ENCODE assay signal across 1 cellular context in genomic region chr2:42959148-42959992, GRCh38.
TF ChIP-seq lines count a peak whose summit lies in the region.

No MANE protein-coding gene starts in this region.

TF ChIP-seq in HepG2, 621 proteins besides CTCF, POLR2A, EP300 and RAD21 (continued from another document and continues in another):
- TF ChIP-seq NCOA1 (CRISPR knock-in tag; IDR thresholded peaks at IDR 0.05) (peak; percentile 80; the same call in 1 of the 2 replicates), ZNF101 (CRISPR knock-in tag; IDR thresholded peaks at IDR 0.05; ENCODE audit: borderline replicate concordance, low read depth) (0 out of 2 replicates have a peak, but pooled peaks have one; percentile 47), KLF12 (CRISPR knock-in tag; IDR thresholded peaks at IDR 0.05; ENCODE audit: borderline replicate concordance) (no peak), SALL1 (CRISPR knock-in tag; IDR thresholded peaks at IDR 0.05) (peak; percentile 73), RXRA (CRISPR knock-in tag; IDR thresholded peaks at IDR 0.05) (peak; percentile 47; the same call in 1 of the 2 replicates), POGK (CRISPR knock-in tag; conservative IDR thresholded peaks at IDR 0.05) (0 out of 2 replicates have a peak, but pooled peaks have one; percentile 24), KAT8 (CRISPR knock-in tag; IDR thresholded peaks at IDR 0.05) (peak; percentile 31; the same call in 1 of the 2 replicates), XBP1 (CRISPR knock-in tag; IDR thresholded peaks at IDR 0.05) (no peak), ZNF556 (CRISPR knock-in tag; IDR thresholded peaks at IDR 0.05; ENCODE audit: borderline replicate concordance) (no peak; the same call in 1 of the 2 replicates), MIER3 (CRISPR knock-in tag; IDR thresholded peaks at IDR 0.05; ENCODE audit: borderline replicate concordance) (peak; percentile 59; the same call in 1 of the 2 replicates), ZNF331 (CRISPR knock-in tag; IDR thresholded peaks at IDR 0.05) (peak; percentile 73), HDAC2 (CRISPR knock-in tag; IDR thresholded peaks at IDR 0.05) (peak; percentile 74), DMAP1 (CRISPR knock-in tag; IDR thresholded peaks at IDR 0.05) (0 out of 2 replicates have a peak, but pooled peaks have one; percentile 33), RXRB (CRISPR knock-in tag; IDR thresholded peaks at IDR 0.05; ENCODE audit: borderline replicate concordance) (0 out of 2 replicates have a peak, but pooled peaks have one; percentile 53), TFAP4 (IDR thresholded peaks at IDR 0.05; ENCODE audit: borderline replicate concordance, low read depth) (peak; percentile 43; the same call in 1 of the 2 replicates), TBX2 (CRISPR knock-in tag; IDR thresholded peaks at IDR 0.05; ENCODE audit: borderline replicate concordance) (peak; percentile 70), ZNF253 (CRISPR knock-in tag; IDR thresholded peaks at IDR 0.05; ENCODE audit: borderline replicate concordance) (no peak), DNMT3B (CRISPR knock-in tag; conservative IDR thresholded peaks at IDR 0.05) (no peak), CENPX (CRISPR knock-in tag; IDR thresholded peaks at IDR 0.05) (no peak), ARHGAP35 (CRISPR knock-in tag; IDR thresholded peaks at IDR 0.05; ENCODE audit: borderline replicate concordance) (no peak), CREBL2 (CRISPR knock-in tag; IDR thresholded peaks at IDR 0.05; ENCODE audit: borderline replicate concordance) (0 out of 2 replicates have a peak, but pooled peaks have one; percentile 33), ZBTB34 (CRISPR knock-in tag; IDR thresholded peaks at IDR 0.05) (peak; percentile 44), KDM4B (CRISPR knock-in tag; IDR thresholded peaks at IDR 0.05) (no peak), ZNF547 (CRISPR knock-in tag; IDR thresholded peaks at IDR 0.05) (no peak), ZNF746 (CRISPR knock-in tag; IDR thresholded peaks at IDR 0.05) (peak; percentile 48; the same call in 1 of the 2 replicates), MAX (IDR thresholded peaks at IDR 0.05) (peak; percentile 40; the same call in 1 of the 2 replicates), ZNF652 (CRISPR knock-in tag; IDR thresholded peaks at IDR 0.05; ENCODE audit: borderline replicate concordance, low read depth) (no peak), ZSCAN30 (CRISPR knock-in tag; IDR thresholded peaks at IDR 0.05) (0 out of 2 replicates have a peak, but pooled peaks have one; percentile 59), ETV5 (CRISPR knock-in tag; IDR thresholded peaks at IDR 0.05; ENCODE audit: borderline replicate concordance) (peak; percentile 24; the same call in 1 of the 2 replicates), ZNF350 (CRISPR knock-in tag; IDR thresholded peaks at IDR 0.05; ENCODE audit: borderline replicate concordance, low read depth) (peak; percentile 23; the same call in 1 of the 2 replicates), KMT2A (CRISPR knock-in tag; IDR thresholded peaks at IDR 0.05) (peak; percentile 65; the same call in 1 of the 2 replicates), PATZ1 (CRISPR knock-in tag; IDR thresholded peaks at IDR 0.05) (peak; percentile 97), SOX13 (IDR thresholded peaks at IDR 0.05) (peak; percentile 62; the same call in 1 of the 2 replicates), SOX13 (CRISPR knock-in tag; conservative IDR thresholded peaks at IDR 0.05 in 1 of 2, IDR thresholded peaks at IDR 0.05 in 1 of 2) (peak in 1 of 2 experiments; percentile 96; a peak in 2 of 4 replicates), ARID2 (CRISPR knock-in tag; IDR thresholded peaks at IDR 0.05; ENCODE audit: borderline replicate concordance) (0 out of 2 replicates have a peak, but pooled peaks have one; percentile 75), ZBTB38 (CRISPR knock-in tag; IDR thresholded peaks at IDR 0.05) (0 out of 2 replicates have a peak, but pooled peaks have one; percentile 11), PHF21A (CRISPR knock-in tag; IDR thresholded peaks at IDR 0.05) (peak; percentile 69; the same call in 1 of the 2 replicates), BCL6 (CRISPR knock-in tag; IDR thresholded peaks at IDR 0.05) (peak; percentile 75), CHD4 (IDR thresholded peaks at IDR 0.05; ENCODE audit: borderline replicate concordance, low read length) (0 out of 2 replicates have a peak, but pooled peaks have one; percentile 32), ZNF530 (CRISPR knock-in tag; IDR thresholded peaks at IDR 0.05; ENCODE audit: low read depth) (no peak), PPARG (CRISPR knock-in tag; conservative IDR thresholded peaks at IDR 0.05) (0 out of 2 replicates have a peak, but pooled peaks have one; percentile 29), THAP9 (CRISPR knock-in tag; IDR thresholded peaks at IDR 0.05; ENCODE audit: borderline replicate concordance) (no peak; the same call in 1 of the 2 replicates), HNRNPL (IDR thresholded peaks at IDR 0.05; ENCODE audit: low read depth, low read length) (0 out of 2 replicates have a peak, but pooled peaks have one; percentile 63), TFDP2 (CRISPR knock-in tag; IDR thresholded peaks at IDR 0.05) (peak; percentile 53; the same call in 1 of the 2 replicates), ZNF713 (CRISPR knock-in tag; IDR thresholded peaks at IDR 0.05) (no peak), ZNF503 (CRISPR knock-in tag; IDR thresholded peaks at IDR 0.05) (0 out of 2 replicates have a peak, but pooled peaks have one; percentile 48), FOXO1 (CRISPR knock-in tag; IDR thresholded peaks at IDR 0.05) (peak; percentile 70; the same call in 1 of the 2 replicates), REL (CRISPR knock-in tag; conservative IDR thresholded peaks at IDR 0.05) (peak; percentile 52; the same call in 1 of the 2 replicates), FOSL2 (CRISPR knock-in tag; IDR thresholded peaks at IDR 0.05) (peak; percentile 28; the same call in 1 of the 2 replicates), NFIB (CRISPR knock-in tag; IDR thresholded peaks at IDR 0.05; ENCODE audit: borderline replicate concordance) (no peak), SOX5 (CRISPR knock-in tag; IDR thresholded peaks at IDR 0.05; ENCODE audit: borderline replicate concordance) (peak; percentile 83), ESRRA (CRISPR knock-in tag; IDR thresholded peaks at IDR 0.05; ENCODE audit: low read depth) (no peak), SYNCRIP (IDR thresholded peaks at IDR 0.05; ENCODE audit: insufficient read depth, low read depth, low read length) (no peak), ZEB1 (IDR thresholded peaks at IDR 0.05; ENCODE audit: insufficient replicate concordance, low read depth) (peak; percentile 70), SOX6 (IDR thresholded peaks at IDR 0.05) (no peak), SOX6 (CRISPR knock-in tag; IDR thresholded peaks at IDR 0.05) (peak; percentile 99), LCORL (IDR thresholded peaks at IDR 0.05) (0 out of 2 replicates have a peak, but pooled peaks have one; percentile 57), LCORL (CRISPR knock-in tag; IDR thresholded peaks at IDR 0.05) (peak; percentile 96)
